ENCODE assay signal across 11 cellular contexts in genomic region chr12:31868980-31869379, GRCh38.
A peak's percentile ranks its signal among the peaks of the same experiment; 100 is the strongest.
DNase-seq lines count a peak whose midpoint lies in the region; ATAC-seq, FAIRE-seq and TF ChIP-seq lines count a peak whose summit lies in the region.
"Had no signal": no experiment of that assay in that cellular context is flagged by ENCODE, and none has a peak within 500 bp of the region (broad histone marks: within the 10 kb centered on the region; RNA-seq: fewer than 3 reads in every experiment).

No MANE protein-coding gene starts in this region.

- intact Hi-C loops in left colon (cut with DNase I, micrococcal nuclease): no loop called here

- no peaks in the 10 kb centered on the region for H3K27me3 ChIP-seq in bronchial epithelial cell (ENCODE audit: control insufficient read depth, insufficient read depth, low read length)
- H3K27me3 ChIP-seq: sigmoid colon had no signal

- H3K36me3 ChIP-seq in bronchial epithelial cell (ENCODE audit: control insufficient read depth, insufficient read depth, low read length): no peaks in the 10 kb centered on the region
- H3K36me3 ChIP-seq: sigmoid colon had no signal

- FAIRE-seq in bronchial epithelial cell (lab: Jason Lieb, UNC): no peak

- in situ Hi-C loops in G401 (cut with HindIII; ENCODE audit: low sequenced_read_pairs): no loop called here

- TF ChIP-seq CTCF in bronchial epithelial cell (IDR thresholded peaks at IDR 0.05; ENCODE audit: insufficient read depth, low read length, severe bottlenecking): no peak

- ATAC-seq in HG03175 (IDR thresholded peaks at IDR 0.05; ENCODE audit: unreplicated experiment) (no peak), left colon (no peak), GM19023 (IDR thresholded peaks at IDR 0.05; ENCODE audit: unreplicated experiment) (no peak)

- DNase-seq in G401 (ENCODE audit: low spot score) (peak; percentile 13), NCI-H1694 treated with DMSO at 0.1 percent for 48 hours (lab: John Stamatoyannopoulos, UW) (peak; percentile 52), bronchial epithelial cell (ENCODE audit: low read depth) (peak; percentile 44), mucosa of gallbladder (ENCODE audit: low spot score) (peak; percentile 78), RPMI8226 (no peak), left colon (no peak)
- DNase-seq: activated naive CD8-positive, alpha-beta T cell treated with anti-CD3 and anti-CD28 coated beads for 36 hours; Karpas-422; sigmoid colon had no signal

- no peak overlapping the region for H3K4me3 ChIP-seq in bronchial epithelial cell (ENCODE audit: low read depth, low read length)
- H3K4me3 ChIP-seq: sigmoid colon had no signal

Comparison
In these comparisons a context has a peak if more than half of its experiments do, and no peak if none do; other contexts are left out.
1. DNase-seq: peak in G401 (single experiment), NCI-H1694 treated with DMSO at 0.1 percent for 48 hours (single experiment), bronchial epithelial cell (single experiment) and mucosa of gallbladder (single experiment); none in RPMI8226 (single experiment) and left colon (0 of 2).